Comparison of ENCODE assay signal across 29 cellular contexts in the genomic region with DNA sequence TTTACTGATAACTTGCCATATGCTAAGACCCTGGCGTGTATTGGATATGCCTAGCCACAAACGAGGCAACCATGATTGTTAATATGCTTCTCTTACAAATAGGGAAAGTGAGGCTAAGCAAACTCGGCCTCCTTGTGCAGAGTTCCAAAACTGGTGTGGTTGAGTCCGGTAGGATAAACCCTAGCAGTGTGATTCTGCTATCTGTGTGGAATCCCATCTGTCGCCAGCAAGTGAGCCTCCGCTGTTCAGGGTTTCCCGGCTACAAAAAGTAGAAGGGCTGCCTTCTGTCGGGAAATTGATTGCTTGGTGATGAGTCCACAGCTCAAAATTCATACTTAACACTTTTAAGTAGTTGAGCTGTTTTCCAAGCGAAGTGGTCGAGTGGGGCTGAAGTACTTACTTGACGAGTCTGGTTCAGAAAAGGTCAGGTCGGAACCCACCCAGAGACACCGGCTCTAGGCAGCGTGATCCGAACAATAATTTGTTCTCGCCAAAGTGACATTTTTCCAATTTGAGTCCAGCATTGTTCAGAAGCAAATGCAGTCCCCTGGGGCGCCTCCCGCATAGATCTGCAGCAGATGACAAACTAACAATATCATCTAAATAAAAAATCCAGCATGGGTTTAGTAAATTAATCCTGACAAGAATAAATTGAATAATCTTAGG.
"Had no signal": no experiment of that assay in that cellular context is flagged by ENCODE, and none has a peak within 500 bp of the region (broad histone marks: within the 10 kb centered on the region; RNA-seq: fewer than 3 reads in every experiment).

No MANE protein-coding gene starts in this region.

- H3K27ac ChIP-seq: ascending aorta, cardiac muscle cell, RWPE1 had no signal

- ATAC-seq: activated CD4-positive, alpha-beta T cell treated with anti-CD3 and anti-CD28 coated beads for 36 hours; activated CD8-positive, alpha-beta T cell treated with anti-CD3 and anti-CD28 coated beads, Interleukin-2, amount 10 ng/mL, durations not matched to agents 7 days and 5 days; K562; PC-3; Right ventricle myocardium inferior; SK-N-SH treated with all-trans-retinoic acid at 6 μM for 48 hours; T-cell; T-helper 17 cell had no signal

- H3K36me3 Mint-ChIP-seq: activated naive CD4-positive, alpha-beta T cell treated with anti-CD3 and anti-CD28 coated beads, Interleukin-2, amount 50 U/mL, for 24 hours; activated naive CD8-positive, alpha-beta T cell treated with anti-CD3 and anti-CD28 coated beads, Interleukin-2, amount 10 ng/mL, durations not matched to agents 7 days and 5 days; T-cell had no signal

- H3K4me3 ChIP-seq: ascending aorta, cardiac muscle cell, K562 had no signal

- H3K9me3 Mint-ChIP-seq: activated CD4-positive, alpha-beta T cell treated with anti-CD3 and anti-CD28 coated beads, Interleukin-2, amount 10 ng/mL, durations not matched to agents 7 days and 5 days; activated naive CD4-positive, alpha-beta T cell treated with anti-CD3 and anti-CD28 coated beads, Interleukin-2, amount 50 U/mL, for 24 hours; activated naive CD8-positive, alpha-beta T cell treated with anti-CD3 and anti-CD28 coated beads, Interleukin-2, amount 10 ng/mL, durations not matched to agents 7 days and 5 days; activated T-cell treated with anti-CD3 and anti-CD28 coated beads, Interleukin-2, amount 50 U/mL, for 24 hours; activated T-helper 2 cell treated with anti-CD3 and anti-CD28 coated beads, Interferon-gamma antibody, Interleukin-2, Interleukin-4, amounts not matched to agents 10 μg/mL and 5 μg/mL and 100 μg/mL, durations not matched to agents 14 hours and 24 hours and 36 hours; central memory CD8-positive, alpha-beta T cell; T-cell had no signal

- H3K9me3 ChIP-seq: ascending aorta had no signal

- H3K4me3 Mint-ChIP-seq: activated CD4-positive, alpha-beta T cell treated with anti-CD3 and anti-CD28 coated beads for 36 hours; activated CD4-positive, alpha-beta T cell treated with anti-CD3 and anti-CD28 coated beads, Interleukin-2, amount 10 ng/mL, durations not matched to agents 7 days and 5 days; activated CD8-positive, alpha-beta T cell treated with anti-CD3 and anti-CD28 coated beads, Interleukin-2, amount 10 ng/mL, durations not matched to agents 7 days and 5 days; activated naive CD4-positive, alpha-beta T cell treated with anti-CD3 and anti-CD28 coated beads, Interleukin-2, amount 50 U/mL, for 24 hours; activated naive CD8-positive, alpha-beta T cell treated with anti-CD3 and anti-CD28 coated beads, Interleukin-2, amount 10 ng/mL, durations not matched to agents 7 days and 5 days; activated T-cell treated with anti-CD3 and anti-CD28 coated beads, Interleukin-2, amount 50 U/mL, for 24 hours; central memory CD8-positive, alpha-beta T cell; T-cell; T-helper 17 cell had no signal

- DNase-seq: activated CD4-positive, alpha-beta T cell treated with anti-CD3 and anti-CD28 coated beads for 36 hours; activated CD4-positive, alpha-beta T cell treated with anti-CD3 and anti-CD28 coated beads, Interleukin-2, amount 10 ng/mL, durations not matched to agents 7 days and 5 days; activated CD4-positive, alpha-beta T cell treated with anti-CD3 and anti-CD28 coated beads, Interleukin-2, amount 50 U/mL, for 48 hours; activated CD8-positive, alpha-beta T cell treated with anti-CD3 and anti-CD28 coated beads, Interleukin-2, amount 10 ng/mL, durations not matched to agents 7 days and 5 days; activated gamma-delta T cell; activated naive CD4-positive, alpha-beta T cell treated with Interleukin-2 at 50 U/mL for 16 hours; activated naive CD8-positive, alpha-beta T cell treated with anti-CD3 and anti-CD28 coated beads, Interleukin-2, amount 10 ng/mL, durations not matched to agents 7 days and 5 days; activated T-cell treated with anti-CD3 and anti-CD28 coated beads, Interleukin-2, amount 50 U/mL, for 24 hours; NCI-H1092; NCI-H1436 treated with DMSO at 0.1 percent for 48 hours; NCI-H1694 treated with DMSO at 0.1 percent for 48 hours; NCI-H2029; NCI-H446; NCI-H69; NK-92 treated with Interleukin-12 subunit alpha and Interleukin-12 subunit beta, amount 100 ng/mL, for 24 hours; PC-3; SIG-M5; T-cell; T-helper 17 cell; T-helper 9 cell had no signal

- H3K36me3 ChIP-seq: ascending aorta, cardiac muscle cell had no signal

- H3K27me3 Mint-ChIP-seq: central memory CD8-positive, alpha-beta T cell had no signal

- H3K4me1 ChIP-seq: ascending aorta had no signal

- H3K4me1 Mint-ChIP-seq: activated CD4-positive, alpha-beta T cell treated with anti-CD3 and anti-CD28 coated beads, Interleukin-2, amount 10 ng/mL, durations not matched to agents 7 days and 5 days; central memory CD8-positive, alpha-beta T cell had no signal

- H3K27ac Mint-ChIP-seq: activated CD4-positive, alpha-beta T cell treated with anti-CD3 and anti-CD28 coated beads for 36 hours; activated CD4-positive, alpha-beta T cell treated with anti-CD3 and anti-CD28 coated beads, Interleukin-2, amount 10 ng/mL, durations not matched to agents 7 days and 5 days; activated CD8-positive, alpha-beta T cell treated with anti-CD3 and anti-CD28 coated beads, Interleukin-2, amount 10 ng/mL, durations not matched to agents 7 days and 5 days; activated naive CD4-positive, alpha-beta T cell treated with anti-CD3 and anti-CD28 coated beads, Interleukin-2, amount 50 U/mL, for 24 hours; activated naive CD8-positive, alpha-beta T cell treated with anti-CD3 and anti-CD28 coated beads, Interleukin-2, amount 10 ng/mL, durations not matched to agents 7 days and 5 days; activated T-cell treated with anti-CD3 and anti-CD28 coated beads, Interleukin-2, amount 50 U/mL, for 24 hours; activated T-helper 2 cell treated with anti-CD3 and anti-CD28 coated beads, Interferon-gamma antibody, Interleukin-2, Interleukin-4, amounts not matched to agents 10 μg/mL and 5 μg/mL and 100 μg/mL, durations not matched to agents 14 hours and 24 hours and 36 hours; T-cell; T-helper 17 cell had no signal

- H3K27me3 ChIP-seq: ascending aorta had no signal
